In genomic region chr2:98460573-98461560, GRCh38 we compare ENCODE assay signal across 1 cellular context.
TF ChIP-seq lines count a peak whose summit lies in the region.

No MANE protein-coding gene starts in this region.

TF ChIP-seq in GM12878, 131 proteins besides CTCF, POLR2A, EP300 and RAD21 (continued from another document and continues in another):
- TF ChIP-seq MLLT1 (IDR thresholded peaks at IDR 0.05) (no peak; the same call in none of the 2 replicates), MAX (IDR thresholded peaks at IDR 0.05; ENCODE audit: low read depth, low read length) (no peak; the same call in 1 of the 2 replicates), JUNB (IDR thresholded peaks at IDR 0.05) (no peak; the same call in 1 of the 2 replicates), BACH1 (IDR thresholded peaks at IDR 0.05; ENCODE audit: borderline replicate concordance) (no peak; the same call in 1 of the 2 replicates), IRF4 (IDR thresholded peaks at IDR 0.05; ENCODE audit: low read depth, low read length) (no peak), ESRRA (IDR thresholded peaks at IDR 0.05; ENCODE audit: low read length) (no peak), GATAD2B (conservative IDR thresholded peaks at IDR 0.05; ENCODE audit: low read depth) (peak; percentile 95), YY1 (IDR thresholded peaks at IDR 0.05; ENCODE audit: low read depth, low read length) (peak; percentile 42; the same call in 1 of the 2 replicates), ZNF217 (IDR thresholded peaks at IDR 0.05) (peak; percentile 44; the same call in 1 of the 2 replicates), KLF5 (IDR thresholded peaks at IDR 0.05; ENCODE audit: partially characterized antibody) (no peak), MXI1 (IDR thresholded peaks at IDR 0.05; ENCODE audit: low read depth, low read length) (no peak), ZNF24 (IDR thresholded peaks at IDR 0.05) (0 out of 2 replicates have a peak, but pooled peaks have one; percentile 12), CREB1 (IDR thresholded peaks at IDR 0.05; ENCODE audit: low read depth) (no peak), NFYA (IDR thresholded peaks at IDR 0.05; ENCODE audit: borderline replicate concordance, low read depth, low read length) (no peak), TCF3 (IDR thresholded peaks at IDR 0.05; ENCODE audit: borderline replicate concordance, insufficient read depth, low read depth, low read length) (peak; percentile 79; the same call in 1 of the 2 replicates), TARDBP (IDR thresholded peaks at IDR 0.05; ENCODE audit: borderline replicate concordance) (no peak), ATF2 (IDR thresholded peaks at IDR 0.05; ENCODE audit: low read length) (no peak), IKZF2 (IDR thresholded peaks at IDR 0.05) (peak; percentile 80 to 87; a peak in 3 of 4 replicates), STAT1 (conservative IDR thresholded peaks at IDR 0.05) (no peak), KDM1A (IDR thresholded peaks at IDR 0.05; ENCODE audit: borderline replicate concordance) (no peak), PAX8 (IDR thresholded peaks at IDR 0.05) (no peak), SIN3A (IDR thresholded peaks at IDR 0.05; ENCODE audit: low read depth, low read length) (0 out of 2 replicates have a peak, but pooled peaks have one; percentile 37), WRNIP1 (IDR thresholded peaks at IDR 0.05; ENCODE audit: borderline replicate concordance, low read depth, low read length) (no peak), REST (IDR thresholded peaks at IDR 0.05; ENCODE audit: low read depth, low read length) (no peak), CBX3 (IDR thresholded peaks at IDR 0.05; ENCODE audit: borderline replicate concordance, low read depth) (no peak), FOS (IDR thresholded peaks at IDR 0.05; ENCODE audit: borderline replicate concordance, extremely low read depth, insufficient read length) (no peak), IRF5 (IDR thresholded peaks at IDR 0.05; ENCODE audit: borderline replicate concordance) (no peak), YBX1 (IDR thresholded peaks at IDR 0.05) (no peak), GABPA (IDR thresholded peaks at IDR 0.05; ENCODE audit: low read depth) (no peak), MYB (IDR thresholded peaks at IDR 0.05; ENCODE audit: borderline replicate concordance, low read depth, low read length) (no peak), RCOR1 (conservative IDR thresholded peaks at IDR 0.05; ENCODE audit: low read depth, low read length) (no peak; the same call in 1 of the 2 replicates), SIX5 (IDR thresholded peaks at IDR 0.05; ENCODE audit: low read depth, low read length, severe bottlenecking) (no peak), SKIL (IDR thresholded peaks at IDR 0.05; ENCODE audit: low read depth, poor library complexity, severe bottlenecking) (peak; percentile 78), SMC3 (IDR thresholded peaks at IDR 0.05; ENCODE audit: borderline replicate concordance, low read length) (no peak), EZH2 (IDR thresholded peaks at IDR 0.05; ENCODE audit: borderline replicate concordance, control insufficient read depth, low read depth, low read length) (no peak)
- TF ChIP-seq, protein P1, sequence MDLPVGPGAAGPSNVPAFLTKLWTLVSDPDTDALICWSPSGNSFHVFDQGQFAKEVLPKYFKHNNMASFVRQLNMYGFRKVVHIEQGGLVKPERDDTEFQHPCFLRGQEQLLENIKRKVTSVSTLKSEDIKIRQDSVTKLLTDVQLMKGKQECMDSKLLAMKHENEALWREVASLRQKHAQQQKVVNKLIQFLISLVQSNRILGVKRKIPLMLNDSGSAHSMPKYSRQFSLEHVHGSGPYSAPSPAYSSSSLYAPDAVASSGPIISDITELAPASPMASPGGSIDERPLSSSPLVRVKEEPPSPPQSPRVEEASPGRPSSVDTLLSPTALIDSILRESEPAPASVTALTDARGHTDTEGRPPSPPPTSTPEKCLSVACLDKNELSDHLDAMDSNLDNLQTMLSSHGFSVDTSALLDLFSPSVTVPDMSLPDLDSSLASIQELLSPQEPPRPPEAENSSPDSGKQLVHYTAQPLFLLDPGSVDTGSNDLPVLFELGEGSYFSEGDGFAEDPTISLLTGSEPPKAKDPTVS (IDR thresholded peaks at IDR 0.05; ENCODE audit: low read depth, low read length): no peak
- TF ChIP-seq, protein P2, sequence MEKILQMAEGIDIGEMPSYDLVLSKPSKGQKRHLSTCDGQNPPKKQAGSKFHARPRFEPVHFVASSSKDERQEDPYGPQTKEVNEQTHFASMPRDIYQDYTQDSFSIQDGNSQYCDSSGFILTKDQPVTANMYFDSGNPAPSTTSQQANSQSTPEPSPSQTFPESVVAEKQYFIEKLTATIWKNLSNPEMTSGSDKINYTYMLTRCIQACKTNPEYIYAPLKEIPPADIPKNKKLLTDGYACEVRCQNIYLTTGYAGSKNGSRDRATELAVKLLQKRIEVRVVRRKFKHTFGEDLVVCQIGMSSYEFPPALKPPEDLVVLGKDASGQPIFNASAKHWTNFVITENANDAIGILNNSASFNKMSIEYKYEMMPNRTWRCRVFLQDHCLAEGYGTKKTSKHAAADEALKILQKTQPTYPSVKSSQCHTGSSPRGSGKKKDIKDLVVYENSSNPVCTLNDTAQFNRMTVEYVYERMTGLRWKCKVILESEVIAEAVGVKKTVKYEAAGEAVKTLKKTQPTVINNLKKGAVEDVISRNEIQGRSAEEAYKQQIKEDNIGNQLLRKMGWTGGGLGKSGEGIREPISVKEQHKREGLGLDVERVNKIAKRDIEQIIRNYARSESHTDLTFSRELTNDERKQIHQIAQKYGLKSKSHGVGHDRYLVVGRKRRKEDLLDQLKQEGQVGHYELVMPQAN (conservative IDR thresholded peaks at IDR 0.05): no peak
- TF ChIP-seq, protein P3, sequence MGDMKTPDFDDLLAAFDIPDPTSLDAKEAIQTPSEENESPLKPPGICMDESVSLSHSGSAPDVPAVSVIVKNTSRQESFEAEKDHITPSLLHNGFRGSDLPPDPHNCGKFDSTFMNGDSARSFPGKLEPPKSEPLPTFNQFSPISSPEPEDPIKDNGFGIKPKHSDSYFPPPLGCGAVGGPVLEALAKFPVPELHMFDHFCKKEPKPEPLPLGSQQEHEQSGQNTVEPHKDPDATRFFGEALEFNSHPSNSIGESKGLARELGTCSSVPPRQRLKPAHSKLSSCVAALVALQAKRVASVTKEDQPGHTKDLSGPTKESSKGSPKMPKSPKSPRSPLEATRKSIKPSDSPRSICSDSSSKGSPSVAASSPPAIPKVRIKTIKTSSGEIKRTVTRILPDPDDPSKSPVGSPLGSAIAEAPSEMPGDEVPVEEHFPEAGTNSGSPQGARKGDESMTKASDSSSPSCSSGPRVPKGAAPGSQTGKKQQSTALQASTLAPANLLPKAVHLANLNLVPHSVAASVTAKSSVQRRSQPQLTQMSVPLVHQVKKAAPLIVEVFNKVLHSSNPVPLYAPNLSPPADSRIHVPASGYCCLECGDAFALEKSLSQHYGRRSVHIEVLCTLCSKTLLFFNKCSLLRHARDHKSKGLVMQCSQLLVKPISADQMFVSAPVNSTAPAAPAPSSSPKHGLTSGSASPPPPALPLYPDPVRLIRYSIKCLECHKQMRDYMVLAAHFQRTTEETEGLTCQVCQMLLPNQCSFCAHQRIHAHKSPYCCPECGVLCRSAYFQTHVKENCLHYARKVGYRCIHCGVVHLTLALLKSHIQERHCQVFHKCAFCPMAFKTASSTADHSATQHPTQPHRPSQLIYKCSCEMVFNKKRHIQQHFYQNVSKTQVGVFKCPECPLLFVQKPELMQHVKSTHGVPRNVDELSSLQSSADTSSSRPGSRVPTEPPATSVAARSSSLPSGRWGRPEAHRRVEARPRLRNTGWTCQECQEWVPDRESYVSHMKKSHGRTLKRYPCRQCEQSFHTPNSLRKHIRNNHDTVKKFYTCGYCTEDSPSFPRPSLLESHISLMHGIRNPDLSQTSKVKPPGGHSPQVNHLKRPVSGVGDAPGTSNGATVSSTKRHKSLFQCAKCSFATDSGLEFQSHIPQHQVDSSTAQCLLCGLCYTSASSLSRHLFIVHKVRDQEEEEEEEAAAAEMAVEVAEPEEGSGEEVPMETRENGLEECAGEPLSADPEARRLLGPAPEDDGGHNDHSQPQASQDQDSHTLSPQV (IDR thresholded peaks at IDR 0.05): no peak
- TF ChIP-seq, protein P4, sequence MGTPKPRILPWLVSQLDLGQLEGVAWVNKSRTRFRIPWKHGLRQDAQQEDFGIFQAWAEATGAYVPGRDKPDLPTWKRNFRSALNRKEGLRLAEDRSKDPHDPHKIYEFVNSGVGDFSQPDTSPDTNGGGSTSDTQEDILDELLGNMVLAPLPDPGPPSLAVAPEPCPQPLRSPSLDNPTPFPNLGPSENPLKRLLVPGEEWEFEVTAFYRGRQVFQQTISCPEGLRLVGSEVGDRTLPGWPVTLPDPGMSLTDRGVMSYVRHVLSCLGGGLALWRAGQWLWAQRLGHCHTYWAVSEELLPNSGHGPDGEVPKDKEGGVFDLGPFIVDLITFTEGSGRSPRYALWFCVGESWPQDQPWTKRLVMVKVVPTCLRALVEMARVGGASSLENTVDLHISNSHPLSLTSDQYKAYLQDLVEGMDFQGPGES (IDR thresholded peaks at IDR 0.05): no peak
